Comparison of ENCODE assay signal across 2 cellular contexts in the genomic region with DNA sequence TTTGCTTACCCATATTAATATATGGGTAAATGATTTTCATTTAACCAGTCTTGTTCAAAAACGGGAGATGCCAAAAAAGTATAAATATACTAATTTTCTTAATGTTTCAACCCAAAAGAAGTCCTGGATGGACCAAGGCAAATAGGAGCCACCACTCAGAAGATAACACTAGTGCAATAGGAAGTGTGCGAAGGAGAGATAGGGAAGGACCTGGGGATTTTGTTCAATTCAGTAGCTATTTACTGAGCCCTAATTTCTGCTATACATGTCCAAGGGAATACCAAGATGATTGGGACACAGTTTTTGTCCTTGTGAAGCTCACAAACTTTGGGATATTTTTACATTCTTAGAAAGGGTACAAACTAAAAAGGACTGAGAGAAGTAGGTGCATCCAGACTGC.
TF ChIP-seq lines count a peak whose summit lies in the region.

No MANE protein-coding gene starts in this region.

TF ChIP-seq in A549, 52 proteins besides CTCF, POLR2A, EP300 and RAD21 (continued from another document):
- TF ChIP-seq E2F6 (IDR thresholded peaks at IDR 0.05; ENCODE audit: borderline replicate concordance, low read depth) (no peak), MAFK (IDR thresholded peaks at IDR 0.05; ENCODE audit: partially characterized antibody) (no peak), RFX5 (IDR thresholded peaks at IDR 0.05) (no peak), HOXB5 (CRISPR knock-in tag; IDR thresholded peaks at IDR 0.05) (no peak), MYC (IDR thresholded peaks at IDR 0.05; ENCODE audit: borderline replicate concordance, low read length) (no peak), REST (IDR thresholded peaks at IDR 0.05) (no peak)

TF ChIP-seq in HepG2, 621 proteins besides CTCF, POLR2A, EP300 and RAD21 (continued from another document):
- TF ChIP-seq, protein P1, sequence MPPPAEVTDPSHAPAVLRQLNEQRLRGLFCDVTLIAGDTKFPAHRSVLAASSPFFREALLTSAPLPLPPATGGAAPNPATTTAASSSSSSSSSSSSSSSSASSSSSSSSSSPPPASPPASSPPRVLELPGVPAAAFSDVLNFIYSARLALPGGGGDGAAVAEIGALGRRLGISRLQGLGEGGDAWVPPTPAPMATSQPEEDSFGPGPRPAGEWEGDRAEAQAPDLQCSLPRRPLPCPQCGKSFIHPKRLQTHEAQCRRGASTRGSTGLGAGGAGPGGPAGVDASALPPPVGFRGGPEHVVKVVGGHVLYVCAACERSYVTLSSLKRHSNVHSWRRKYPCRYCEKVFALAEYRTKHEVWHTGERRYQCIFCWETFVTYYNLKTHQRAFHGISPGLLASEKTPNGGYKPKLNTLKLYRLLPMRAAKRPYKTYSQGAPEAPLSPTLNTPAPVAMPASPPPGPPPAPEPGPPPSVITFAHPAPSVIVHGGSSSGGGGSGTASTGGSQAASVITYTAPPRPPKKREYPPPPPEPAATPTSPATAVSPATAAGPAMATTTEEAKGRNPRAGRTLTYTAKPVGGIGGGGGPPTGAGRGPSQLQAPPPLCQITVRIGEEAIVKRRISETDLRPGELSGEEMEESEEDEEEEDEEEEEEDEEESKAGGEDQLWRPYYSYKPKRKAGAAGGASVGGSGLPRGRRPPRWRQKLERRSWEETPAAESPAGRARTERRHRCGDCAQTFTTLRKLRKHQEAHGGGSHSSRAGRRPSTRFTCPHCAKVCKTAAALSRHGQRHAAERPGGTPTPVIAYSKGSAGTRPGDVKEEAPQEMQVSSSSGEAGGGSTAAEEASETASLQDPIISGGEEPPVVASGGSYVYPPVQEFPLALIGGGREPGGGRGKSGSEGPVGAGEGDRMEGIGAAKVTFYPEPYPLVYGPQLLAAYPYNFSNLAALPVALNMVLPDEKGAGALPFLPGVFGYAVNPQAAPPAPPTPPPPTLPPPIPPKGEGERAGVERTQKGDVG (CRISPR knock-in tag; IDR thresholded peaks at IDR 0.05; ENCODE audit: borderline replicate concordance): no peak
- no peak for TF ChIP-seq ZFP41 (CRISPR knock-in tag; IDR thresholded peaks at IDR 0.05; ENCODE audit: borderline replicate concordance)
- no peak for TF ChIP-seq REL (CRISPR knock-in tag; conservative IDR thresholded peaks at IDR 0.05)
- TF ChIP-seq ZNF510 (CRISPR knock-in tag; IDR thresholded peaks at IDR 0.05; ENCODE audit: low read depth): no peak
- TF ChIP-seq TEAD3 (CRISPR knock-in tag; optimal IDR thresholded peaks at IDR 0.05; ENCODE audit: borderline replicate concordance): no peak
- TF ChIP-seq SCMH1 (CRISPR knock-in tag; IDR thresholded peaks at IDR 0.05; ENCODE audit: borderline replicate concordance): no peak
- no peak for TF ChIP-seq ZSCAN20 (CRISPR knock-in tag; IDR thresholded peaks at IDR 0.05; ENCODE audit: borderline replicate concordance)
- no peak for TF ChIP-seq SP5 (CRISPR knock-in tag; IDR thresholded peaks at IDR 0.05; ENCODE audit: borderline replicate concordance, low read depth)
- TF ChIP-seq ETV5 (CRISPR knock-in tag; IDR thresholded peaks at IDR 0.05; ENCODE audit: borderline replicate concordance): no peak
- no peak for TF ChIP-seq ATF7-NPFF (CRISPR knock-in tag; IDR thresholded peaks at IDR 0.05; ENCODE audit: low read depth)
- no peak for TF ChIP-seq HOXA3 (CRISPR knock-in tag; IDR thresholded peaks at IDR 0.05)
- no peak for TF ChIP-seq ZNF678 (CRISPR knock-in tag; IDR thresholded peaks at IDR 0.05)
- no peak for TF ChIP-seq MBNL3 (CRISPR knock-in tag; conservative IDR thresholded peaks at IDR 0.05)
